ENCODE assay signal across 8 cellular contexts in the genomic region with DNA sequence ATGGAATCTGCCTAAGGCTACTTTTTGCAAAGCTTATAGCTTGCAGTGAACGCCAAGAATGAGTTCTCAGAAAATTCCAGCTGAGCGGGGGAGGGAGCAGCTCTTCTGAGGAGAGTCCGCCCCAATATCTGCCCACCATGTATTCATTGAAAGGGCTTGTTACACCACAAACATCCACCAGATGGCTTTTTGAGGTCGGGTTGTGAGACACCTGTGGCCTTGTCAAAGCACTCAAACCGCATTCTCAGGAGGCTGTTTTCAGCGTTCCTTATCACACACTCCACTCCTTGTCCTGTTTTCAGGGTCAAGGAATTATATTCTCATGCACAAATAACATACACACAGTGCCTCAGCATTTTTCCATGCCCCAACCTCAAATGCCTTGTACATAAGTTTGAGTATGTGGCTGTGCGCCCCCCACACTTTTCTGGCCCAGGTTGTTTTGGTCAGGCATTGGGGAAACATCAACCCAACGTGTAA. TPM values are rescaled to one million over a fixed set of nuclear protein-coding genes. Genes with fewer than 3 reads are reported as not detected.
DNase-seq lines count a peak whose midpoint lies in the region; ATAC-seq, FAIRE-seq and TF ChIP-seq lines count a peak whose summit lies in the region.

No MANE protein-coding gene starts in this region.

- no peak overlapping the region for H4K5ac ChIP-seq in IMR-90 (ENCODE audit: low read depth, low read length)

- no peak overlapping the region for H2BK20ac ChIP-seq in IMR-90 (ENCODE audit: low read depth, low read length)

- H3K79me1 ChIP-seq in IMR-90 (ENCODE audit: low read depth in 1 of 2, low read length in 2 of 2) = no peaks in the 10 kb centered on the region

- peak; percentile 57 for TF ChIP-seq RAD21 in IMR-90 (IDR thresholded peaks at IDR 0.05; ENCODE audit: low read length)

- peak; percentile 80 for ATAC-seq in IMR-90 (ENCODE audit: low read depth)
- peak in 3 of 4 donors; percentile 69 to 76 (median 72) for ATAC-seq in heart left ventricle
- ATAC-seq in HG03469 (IDR thresholded peaks at IDR 0.05; ENCODE audit: unreplicated experiment) = no peak

- H3K4me3 ChIP-seq in AG04450 (ENCODE audit: low read depth, low read length) (no peak overlapping the region), IMR-90 (ENCODE audit: insufficient read depth, low read depth, low read length) (no peak overlapping the region), heart left ventricle (no peak overlapping the region)

- no peak overlapping the region for H2AFZ ChIP-seq in IMR-90 (replicated peaks; ENCODE audit: low read length, poor library complexity)

- H3K27me3 ChIP-seq in AG04450 (ENCODE audit: control insufficient read depth, insufficient read depth, low read length) (peaks cover 8% of the 10 kb centered on the region), IMR-90 (ENCODE audit: control insufficient read depth, insufficient read depth, low read length) (peaks cover 14% of the 10 kb centered on the region), heart left ventricle (no peaks in the 10 kb centered on the region)

- H3K9me3 ChIP-seq in AG04450 (ENCODE audit: control insufficient read depth, insufficient read depth, low read length) (no peaks in the 10 kb centered on the region), IMR-90 (ENCODE audit: control insufficient read depth, insufficient read depth, low read length) (no peaks in the 10 kb centered on the region), heart left ventricle (no peaks in the 10 kb centered on the region)

- no peak overlapping the region for H2BK15ac ChIP-seq in IMR-90 (ENCODE audit: low read depth, low read length)

- H3K27ac ChIP-seq in AG04450 (ENCODE audit: low read depth, low read length) = no peak overlapping the region
- H3K27ac ChIP-seq in IMR-90 (ENCODE audit: insufficient read depth, low read length) = no peak overlapping the region
- H3K27ac ChIP-seq in heart left ventricle = no peak overlapping the region

- in situ Hi-C loops in IMR-90 (cut with MboI; ENCODE audit: low sequenced_read_pairs) = no loop called here

- POLR2A ChIA-PET in AG04450 (lab: Yijun Ruan, JAX) (no interaction called here), IMR-90 (lab: Charles Lee; ENCODE audit: unreplicated experiment) (no interaction called here)

- no peak overlapping the region for H2BK5ac ChIP-seq in IMR-90 (ENCODE audit: low read depth, low read length, poor library complexity, severe bottlenecking)

- H3K27me3 Mint-ChIP-seq in activated naive CD4-positive, alpha-beta T cell treated with anti-CD3 and anti-CD28 coated beads, Interleukin-2, amount 50 U/mL, for 24 hours = peaks cover 4% of the 10 kb centered on the region

- DNase-seq in AG04450 (ENCODE audit: low read depth, low spot score) (peak; percentile 8), GM12892 (ENCODE audit: insufficient read length) (no peak), IMR-90 (peak; percentile 61), SHP77 treated with DMSO at 0.1 percent for 48 hours (lab: John Stamatoyannopoulos, UW) (peak; percentile 10), heart left ventricle (peak in 3 of 5 donors; percentile 37 to 42 (median 38)), retina (peak; percentile 61)

- TF ChIP-seq CTCF in AG04450 (IDR thresholded peaks at IDR 0.05; ENCODE audit: low read depth, low read length) (peak; percentile 61), IMR-90 (conservative IDR thresholded peaks at IDR 0.05; ENCODE audit: low read depth, low read length) (peak; percentile 54), heart left ventricle (IDR thresholded peaks at IDR 0.05) (peak; percentile 41 to 72 (median 62))

- H3K9me1 ChIP-seq in IMR-90 (ENCODE audit: insufficient read depth, low read length) = no peaks in the 10 kb centered on the region

- no peak overlapping the region for H3K4me2 ChIP-seq in IMR-90 (ENCODE audit: low read depth, low read length)

- no peak overlapping the region for H2BK120ac ChIP-seq in IMR-90 (ENCODE audit: low read depth, low read length)

- H3K56ac ChIP-seq in IMR-90 (ENCODE audit: extremely low read depth, insufficient read depth, low read length) = no peak overlapping the region

- peak overlapping the region; percentile 12 for H3K27ac Mint-ChIP-seq in activated naive CD4-positive, alpha-beta T cell treated with anti-CD3 and anti-CD28 coated beads, Interleukin-2, amount 50 U/mL, for 24 hours

- H4K20me1 ChIP-seq in IMR-90 (ENCODE audit: insufficient read depth, low read length) = no peaks in the 10 kb centered on the region

- H3K4me3 Mint-ChIP-seq in activated naive CD4-positive, alpha-beta T cell treated with anti-CD3 and anti-CD28 coated beads, Interleukin-2, amount 50 U/mL, for 24 hours = no peak overlapping the region

- no peaks in the 10 kb centered on the region for H3K9me3 Mint-ChIP-seq in activated naive CD4-positive, alpha-beta T cell treated with anti-CD3 and anti-CD28 coated beads, Interleukin-2, amount 50 U/mL, for 24 hours

- no peaks in the 10 kb centered on the region for H3K36me3 Mint-ChIP-seq in activated naive CD4-positive, alpha-beta T cell treated with anti-CD3 and anti-CD28 coated beads, Interleukin-2, amount 50 U/mL, for 24 hours

- H3K4me1 Mint-ChIP-seq in activated naive CD4-positive, alpha-beta T cell treated with anti-CD3 and anti-CD28 coated beads, Interleukin-2, amount 50 U/mL, for 24 hours = peaks cover 31% of the 10 kb centered on the region

- peak; percentile 94 for FAIRE-seq in GM12892 (lab: Jason Lieb, UNC)

- no peak overlapping the region for H2AK5ac ChIP-seq in IMR-90 (ENCODE audit: low read depth, low read length)

- H3K23ac ChIP-seq in IMR-90 (ENCODE audit: low read depth, low read length) = no peak overlapping the region

- TF ChIP-seq POLR2A in GM12892 (IDR thresholded peaks at IDR 0.05; ENCODE audit: low read depth, low read length) = no peak
- no peak for TF ChIP-seq POLR2A in IMR-90 (IDR thresholded peaks at IDR 0.05; ENCODE audit: low read depth, low read length)
- no peak for TF ChIP-seq POLR2A in heart left ventricle (IDR thresholded peaks at IDR 0.05)

- no TSS peak for BruUV-seq in IMR-90 (replicated peaks; lab: Mats Ljungman, UMichigan)

- no peaks in the 10 kb centered on the region for H3K4me1 ChIP-seq in IMR-90 (ENCODE audit: control insufficient read depth, insufficient read depth, low read length)
- peaks cover 0 to 13% (median 0%) of the 10 kb centered on the region in 12 donors for H3K4me1 ChIP-seq in heart left ventricle

- 0% methylated on average over 1 of the region's 8 CpGs; no CpG with 5 or more reads in 1 of the 2 experiments for WGBS in IMR-90 (ENCODE audit: extremely low coverage in 2 of 2, insufficient read length in 1 of 2), 2 experiments
- 23 to 27% (median 24%) methylated on average over 8 of the region's 8 CpGs for WGBS in heart left ventricle, 4 donors

- H3K4ac ChIP-seq in IMR-90 (ENCODE audit: low read depth, low read length) = no peak overlapping the region

- no peak overlapping the region for H3K9ac ChIP-seq in IMR-90 (ENCODE audit: low read depth, low read length)

- no peak overlapping the region for H4K8ac ChIP-seq in IMR-90 (ENCODE audit: low read depth in 2 of 2, low read length in 2 of 2)

- H3K36me3 ChIP-seq in IMR-90 (ENCODE audit: control insufficient read depth, insufficient read depth, low read length) = no peaks in the 10 kb centered on the region
- H3K36me3 ChIP-seq in heart left ventricle = peaks cover 0 to 29% (median 3%) of the 10 kb centered on the region in 9 donors

- CTCF ChIA-PET in AG04450 (lab: Charles Lee) (interaction anchor here (0.7 to 7.5 kb wide), 11 partner anchors 10 to 415 kb away, joined by 3 to 83 read pairs (median 4); no protein-coding TSS in a partner anchor), IMR-90 (lab: Yijun Ruan, JAX) (interaction anchor here (0.6 to 2.9 kb wide), 6 partner anchors 16 to 414 kb away, joined by 3 to 13 read pairs (median 5); partner anchors contain the start of gene PFKFB2)

- no peak overlapping the region for H2AK9ac ChIP-seq in IMR-90 (replicated peaks; ENCODE audit: low read depth, low read length, poor library complexity)

- no peak overlapping the region for H3K18ac ChIP-seq in IMR-90 (ENCODE audit: low read depth, low read length)

- dilution Hi-C loops in IMR-90 (cut with HindIII; ENCODE audit: low sequenced_read_pairs, unreplicated experiment) = no loop called here

- no peak overlapping the region for H4K91ac ChIP-seq in IMR-90 (ENCODE audit: insufficient read depth, low read depth, low read length)

- intact Hi-C loops in IMR-90 (cut with micrococcal nuclease) (loop anchor here (1.0 to 2.0 kb wide), 2 partner anchors 238 to 321 kb away; no protein-coding TSS in a partner anchor), heart left ventricle (cut with DNase I) (loop anchor here (1.0 to 10.0 kb wide), 10 partner anchors 238 to 418 kb away; partner anchors contain the start of genes CR1 (in 5 of the 10) and CD55 (in 2 of the 10))

- H3K14ac ChIP-seq in IMR-90 (replicated peaks; ENCODE audit: low read depth, low read length) = no peak overlapping the region

RNA-seq across cellular contexts. Expression of gene C4BPB, which starts 3.9 kb away (rescaled TPM):
- polyA plus RNA-seq in AG04450 (2011; rRNA removed) = not detected in 2 replicates
- not detected in 2 replicates for polyA minus RNA-seq in AG04450 (2011; rRNA and poly(A)+ RNA removed)
- polyA plus RNA-seq in GM12892 (2012; ENCODE audit: missing spikeins) = 0.53 TPM
- total RNA-seq in IMR-90 (2012; rRNA removed) = not detected in 2 replicates
- not detected in 2 replicates for polyA plus RNA-seq in IMR-90 (2012; rRNA removed)
- not detected in 2 replicates for polyA plus RNA-seq in IMR-90 (2012; cell fraction: cytosol; rRNA removed)
- polyA plus RNA-seq in IMR-90 (2012; cell fraction: nucleus; rRNA removed; ENCODE audit: low replicate concordance) = not detected in 2 replicates
- total RNA-seq in heart left ventricle = 1 to 10 TPM in 2 of 9 donors, under 1 TPM in 1, not detected in 6; 0.20 to 3.3 (median 1.3) TPM
- not detected for polyA plus RNA-seq in heart left ventricle

RNA-seq across cellular contexts. Expression of gene C4BPA, which starts 19.3 kb away (rescaled TPM):
- not detected in 2 replicates for polyA plus RNA-seq in AG04450 (2011; rRNA removed)
- not detected in 2 replicates for polyA minus RNA-seq in AG04450 (2011; rRNA and poly(A)+ RNA removed)
- not detected for polyA plus RNA-seq in GM12892 (2012; ENCODE audit: missing spikeins)
- total RNA-seq in IMR-90 (2012; rRNA removed) = not detected in 2 replicates
- not detected in 2 replicates for polyA plus RNA-seq in IMR-90 (2012; rRNA removed)
- polyA plus RNA-seq in IMR-90 (2012; cell fraction: cytosol; rRNA removed) = not detected in 2 replicates
- not detected in 2 replicates for polyA plus RNA-seq in IMR-90 (2012; cell fraction: nucleus; rRNA removed; ENCODE audit: low replicate concordance)
- not detected for total RNA-seq in heart left ventricle
- under 1 TPM in 1 of 2 donors, not detected in 1; 0.03 TPM for polyA plus RNA-seq in heart left ventricle

RNA-seq across cellular contexts. Expression of gene PFKFB2, which starts 31.7 kb away (rescaled TPM):
- polyA plus RNA-seq in AG04450 (2011; rRNA removed) = 1.7 TPM in 2 replicates
- 1.6 and 3.0 TPM in 2 replicates for polyA minus RNA-seq in AG04450 (2011; rRNA and poly(A)+ RNA removed)
- polyA plus RNA-seq in GM12892 (2012; ENCODE audit: missing spikeins) = 3.0 TPM
- 1.3 and 1.7 TPM in 2 replicates for total RNA-seq in IMR-90 (2012; rRNA removed)
- 0.53 and 0.62 TPM in 2 replicates for polyA plus RNA-seq in IMR-90 (2012; rRNA removed)
- 0.14 TPM in 2 replicates for polyA plus RNA-seq in IMR-90 (2012; cell fraction: cytosol; rRNA removed)
- 0.27 and 1.4 TPM in 2 replicates for polyA plus RNA-seq in IMR-90 (2012; cell fraction: nucleus; rRNA removed; ENCODE audit: low replicate concordance)
- total RNA-seq in heart left ventricle = 100 to 1,000 TPM in 3 of 9 donors, 10 to 100 TPM in 6; 34.2 to 130 (median 64.0) TPM
- polyA plus RNA-seq in heart left ventricle = 10 to 100 TPM; 16.0 to 45.7 TPM

RNA-seq across cellular contexts. Expression of gene YOD1, which starts 33.7 kb away (rescaled TPM):
- polyA plus RNA-seq in AG04450 (2011; rRNA removed) (2.5 and 3.2 TPM in 2 replicates), IMR-90 (2012; rRNA removed) (1.6 and 1.8 TPM in 2 replicates), heart left ventricle (1 to 10 TPM; 1.9 to 4.5 TPM)
- polyA minus RNA-seq in AG04450 (2011; rRNA and poly(A)+ RNA removed) = 2.9 and 5.6 TPM in 2 replicates
- 4.4 TPM for polyA plus RNA-seq in GM12892 (2012; ENCODE audit: missing spikeins)
- total RNA-seq in IMR-90 (2012; rRNA removed) (5.4 and 10.3 TPM in 2 replicates), heart left ventricle (1 to 10 TPM; 3.9 to 7.4 (median 6.1) TPM)
- polyA plus RNA-seq in IMR-90 (2012; cell fraction: cytosol; rRNA removed) = 0.17 and 0.26 TPM in 2 replicates
- 0.81 and 3.8 TPM in 2 replicates for polyA plus RNA-seq in IMR-90 (2012; cell fraction: nucleus; rRNA removed; ENCODE audit: low replicate concordance)

RNA-seq across cellular contexts. Expression of gene C1orf116, which starts 52.2 kb away (rescaled TPM):
- polyA plus RNA-seq in AG04450 (2011; rRNA removed) (not detected in 2 replicates), IMR-90 (2012; rRNA removed) (0.03 TPM in 1 of 2 replicates, not detected in the other), heart left ventricle (under 1 TPM; 0.08 to 0.28 TPM)
- not detected in 2 replicates for polyA minus RNA-seq in AG04450 (2011; rRNA and poly(A)+ RNA removed)
- not detected for polyA plus RNA-seq in GM12892 (2012; ENCODE audit: missing spikeins)
- total RNA-seq in IMR-90 (2012; rRNA removed) (under 0.01 TPM in 1 of 2 replicates, not detected in the other), heart left ventricle (1 to 10 TPM in 3 of 9 donors, under 1 TPM in 6; 0.42 to 3.3 (median 0.85) TPM)
- polyA plus RNA-seq in IMR-90 (2012; cell fraction: cytosol; rRNA removed) = 0.01 TPM in 1 of 2 replicates, not detected in the other
- polyA plus RNA-seq in IMR-90 (2012; cell fraction: nucleus; rRNA removed; ENCODE audit: low replicate concordance) = 0.01 and 0.03 TPM in 2 replicates
